Comparison of ENCODE assay signal across 8 cellular contexts in the genomic region with DNA sequence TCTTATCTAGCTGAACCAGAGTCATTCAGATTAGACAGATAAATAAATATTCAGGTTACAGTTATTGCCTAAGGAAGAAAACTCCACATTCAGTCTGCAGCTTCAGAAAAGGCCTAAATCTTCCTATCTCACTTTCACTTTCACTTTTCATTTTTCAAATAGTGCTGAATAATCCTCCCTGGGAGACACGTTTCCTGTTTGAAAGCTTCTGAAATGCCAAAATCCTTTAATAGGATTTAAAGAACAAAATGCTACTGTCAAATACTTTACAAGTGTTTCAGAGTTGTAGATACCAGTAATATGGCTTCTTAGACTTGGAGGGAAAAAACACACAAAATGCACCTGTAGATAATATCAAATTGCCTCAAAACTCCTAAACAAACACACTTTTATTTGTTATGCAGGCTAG. TPM values are rescaled to one million over a fixed set of nuclear protein-coding genes. Genes with fewer than 3 reads are reported as not detected.
DNase-seq lines count a peak whose midpoint lies in the region; ATAC-seq and TF ChIP-seq lines count a peak whose summit lies in the region.

No MANE protein-coding gene starts in this region.

- in situ Hi-C loops in GM13976 (cut with MboI; ENCODE audit: low sequenced_read_pairs, unreplicated experiment) = no loop called here

- H3K9me3 ChIP-seq in RWPE2 (ENCODE audit: severe bottlenecking) (no peaks in the 10 kb centered on the region), prostate gland (no peaks in the 10 kb centered on the region)

- WGBS in prostate gland = 0% methylated on average over 1 of the region's 1 CpG

- no peak for TF ChIP-seq POLR2A in prostate gland (IDR thresholded peaks at IDR 0.05)

- H3K27ac ChIP-seq in RWPE2 (ENCODE audit: poor library complexity, severe bottlenecking) (peak overlapping the region; percentile 69), epithelial cell of prostate (peak overlapping the region; percentile 26), prostate gland (peak overlapping the region; percentile 19 to 48)

- peaks cover 44% of the 10 kb centered on the region for H3K36me3 ChIP-seq in RWPE2 (ENCODE audit: low read depth)
- no peaks in the 10 kb centered on the region for H3K36me3 ChIP-seq in prostate gland

- peak; percentile 11 for DNase-seq in AG08395 (ENCODE audit: low spot score)
- DNase-seq in GM13976 (ENCODE audit: low spot score) = peak; percentile 42
- DNase-seq in RWPE2 (ENCODE audit: low spot score) = no peak
- no peak for DNase-seq in epithelial cell of prostate (ENCODE audit: low read depth, low spot score)
- no peak for DNase-seq in prostate gland (ENCODE audit: low spot score)
- no peak for DNase-seq in mucosa of gallbladder (ENCODE audit: low spot score)

- peak overlapping the region; percentile 28 for H3K4me3 ChIP-seq in RWPE2 (ENCODE audit: severe bottlenecking)
- peak overlapping the region in 1 of 2 donors; percentile 11 for H3K4me3 ChIP-seq in prostate gland

- H3K4me1 ChIP-seq in RWPE2 (ENCODE audit: insufficient read depth, poor library complexity, severe bottlenecking) = peaks cover 24% of the 10 kb centered on the region
- peaks cover 4% of the 10 kb centered on the region for H3K4me1 ChIP-seq in prostate gland (replicated peaks)

- no peaks in the 10 kb centered on the region for H3K27me3 ChIP-seq in RWPE2 (ENCODE audit: insufficient read depth, poor library complexity, severe bottlenecking)
- no peaks in the 10 kb centered on the region for H3K27me3 ChIP-seq in prostate gland (replicated peaks; ENCODE audit: insufficient read depth)

- no peak for TF ChIP-seq CTCF in GM13976 (IDR thresholded peaks at IDR 0.05; ENCODE audit: borderline replicate concordance, control extremely low read depth, extremely low read depth, insufficient read depth, missing control alignments)
- TF ChIP-seq CTCF in RWPE2 (IDR thresholded peaks at IDR 0.05; ENCODE audit: poor library complexity, severe bottlenecking) = no peak
- no peak for TF ChIP-seq CTCF in prostate gland (IDR thresholded peaks at IDR 0.05)

- intact Hi-C loops in prostate gland (cut with DNase I) = no loop called here

- no peak for ATAC-seq in RWPE2 (ENCODE audit: low read depth)
- ATAC-seq in GM19463 (IDR thresholded peaks at IDR 0.05; ENCODE audit: unreplicated experiment) = no peak
- no peak for ATAC-seq in GM19397 (IDR thresholded peaks at IDR 0.05; ENCODE audit: unreplicated experiment)

RNA-seq across cellular contexts. Expression of gene PSMB2, which starts 3.9 kb away (rescaled TPM):
- total RNA-seq in prostate gland = 10 to 100 TPM; 53.6 to 64.8 TPM
- 40.1 TPM for total RNA-seq in mucosa of gallbladder

Comparison
In these comparisons a context has a peak if more than half of its experiments do, and no peak if none do; other contexts are left out.
1. DNase-seq: peak in AG08395 (single experiment) and GM13976 (single experiment); none in RWPE2 (single experiment), epithelial cell of prostate (single experiment), prostate gland (single experiment) and mucosa of gallbladder (single experiment).
2. Peak in every context shown above with its lines, with median percentiles within 50 percentile points of each other: H3K27ac ChIP-seq.